ENCODE assay signal across 1 cellular context in the genomic region with DNA sequence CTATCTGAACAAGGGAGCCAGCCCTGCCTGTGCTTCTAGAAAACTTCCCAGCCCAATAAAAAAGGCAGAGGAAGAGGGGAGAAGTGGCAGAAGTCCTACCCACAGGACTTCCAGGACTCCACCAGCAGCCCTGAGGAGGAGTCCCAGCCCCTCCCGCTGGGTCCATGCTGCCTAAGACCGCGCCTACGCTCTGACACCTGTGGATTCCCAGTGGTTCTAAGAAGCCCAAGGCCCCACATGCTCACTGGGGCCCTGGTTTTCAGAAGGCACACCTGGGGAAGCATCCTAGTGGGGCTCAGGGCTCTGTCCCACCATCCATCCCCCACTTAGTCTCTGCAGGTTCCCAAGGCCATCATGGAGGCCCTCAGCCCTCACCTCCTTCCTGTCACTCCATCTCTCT.
TF ChIP-seq lines count a peak whose summit lies in the region.

No MANE protein-coding gene starts in this region.

TF ChIP-seq in HepG2, 621 proteins besides CTCF, POLR2A, EP300 and RAD21:
- TF ChIP-seq ZNF616 (CRISPR knock-in tag; IDR thresholded peaks at IDR 0.05; ENCODE audit: low read depth) (no peak), TGIF2 (CRISPR knock-in tag; IDR thresholded peaks at IDR 0.05) (no peak), CC2D1A (CRISPR knock-in tag; IDR thresholded peaks at IDR 0.05) (no peak), HDAC6 (IDR thresholded peaks at IDR 0.05; ENCODE audit: low read depth, low read length) (no peak), ZNF317 (CRISPR knock-in tag; IDR thresholded peaks at IDR 0.05) (no peak), ZNF564 (CRISPR knock-in tag; IDR thresholded peaks at IDR 0.05) (no peak), PHF8 (CRISPR knock-in tag; IDR thresholded peaks at IDR 0.05) (no peak), MED13 (CRISPR knock-in tag; IDR thresholded peaks at IDR 0.05) (no peak), WIZ (CRISPR knock-in tag; IDR thresholded peaks at IDR 0.05) (no peak), HMG20B (CRISPR knock-in tag; conservative IDR thresholded peaks at IDR 0.05) (no peak), ELF1 (CRISPR knock-in tag; IDR thresholded peaks at IDR 0.05) (no peak), SPEN (CRISPR knock-in tag; IDR thresholded peaks at IDR 0.05; ENCODE audit: low read depth) (no peak), ZNF121 (CRISPR knock-in tag; IDR thresholded peaks at IDR 0.05) (no peak), ZNF512 (CRISPR knock-in tag; IDR thresholded peaks at IDR 0.05) (no peak), ZNF446 (CRISPR knock-in tag; IDR thresholded peaks at IDR 0.05) (no peak), SRSF9 (IDR thresholded peaks at IDR 0.05; ENCODE audit: borderline replicate concordance, insufficient read depth, low read depth, low read length, poor library complexity, severe bottlenecking) (no peak)
- TF ChIP-seq, protein P1, sequence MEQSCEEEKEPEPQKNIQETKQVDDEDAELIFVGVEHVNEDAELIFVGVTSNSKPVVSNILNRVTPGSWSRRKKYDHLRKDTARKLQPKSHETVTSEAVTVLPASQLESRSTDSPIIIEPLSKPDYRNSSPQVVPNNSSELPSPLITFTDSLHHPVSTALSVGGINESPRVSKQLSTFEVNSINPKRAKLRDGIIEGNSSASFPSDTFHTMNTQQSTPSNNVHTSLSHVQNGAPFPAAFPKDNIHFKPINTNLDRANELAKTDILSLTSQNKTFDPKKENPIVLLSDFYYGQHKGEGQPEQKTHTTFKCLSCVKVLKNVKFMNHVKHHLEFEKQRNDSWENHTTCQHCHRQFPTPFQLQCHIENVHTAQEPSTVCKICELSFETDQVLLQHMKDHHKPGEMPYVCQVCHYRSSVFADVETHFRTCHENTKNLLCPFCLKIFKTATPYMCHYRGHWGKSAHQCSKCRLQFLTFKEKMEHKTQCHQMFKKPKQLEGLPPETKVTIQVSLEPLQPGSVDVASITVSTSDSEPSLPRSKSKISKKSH (CRISPR knock-in tag; IDR thresholded peaks at IDR 0.05; ENCODE audit: borderline replicate concordance), result no peak
- TF ChIP-seq, protein P2, sequence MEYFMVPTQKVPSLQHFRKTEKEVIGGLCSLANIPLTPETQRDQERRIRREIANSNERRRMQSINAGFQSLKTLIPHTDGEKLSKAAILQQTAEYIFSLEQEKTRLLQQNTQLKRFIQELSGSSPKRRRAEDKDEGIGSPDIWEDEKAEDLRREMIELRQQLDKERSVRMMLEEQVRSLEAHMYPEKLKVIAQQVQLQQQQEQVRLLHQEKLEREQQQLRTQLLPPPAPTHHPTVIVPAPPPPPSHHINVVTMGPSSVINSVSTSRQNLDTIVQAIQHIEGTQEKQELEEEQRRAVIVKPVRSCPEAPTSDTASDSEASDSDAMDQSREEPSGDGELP (IDR thresholded peaks at IDR 0.05; ENCODE audit: borderline replicate concordance, low read depth), result no peak
